ENCODE assay signal across 8 cellular contexts in the genomic region with DNA sequence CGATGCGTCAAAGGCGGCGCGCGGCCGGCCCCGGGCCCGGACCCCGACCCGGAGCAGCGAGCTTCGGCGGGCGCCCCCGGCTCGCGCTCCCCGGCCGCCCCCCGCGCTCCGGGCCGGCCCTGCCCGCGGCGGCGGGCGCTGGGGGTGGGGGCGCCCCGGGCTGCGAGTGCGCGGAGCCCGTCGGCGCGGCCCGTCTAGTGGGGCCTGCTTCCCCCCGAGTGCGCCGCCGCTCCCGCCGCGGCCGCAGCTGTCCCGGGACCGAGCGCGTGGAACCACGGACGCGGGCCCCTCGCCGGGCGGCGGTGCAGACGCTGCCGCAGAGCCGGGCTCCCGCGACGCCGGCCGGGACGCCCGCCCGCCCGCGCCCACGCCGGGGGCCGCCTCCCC. TPM values are rescaled to one million over a fixed set of nuclear protein-coding genes. Genes with fewer than 3 reads are reported as not detected.
DNase-seq lines count a peak whose midpoint lies in the region; ATAC-seq and TF ChIP-seq lines count a peak whose summit lies in the region.

No MANE protein-coding gene starts in this region.

- peaks cover 18% of the 10 kb centered on the region for H4K20me1 ChIP-seq in osteoblast (ENCODE audit: insufficient read depth, low read length)

- H3K79me2 ChIP-seq in osteoblast (ENCODE audit: insufficient read depth, low read length) = peaks cover 37% of the 10 kb centered on the region

- intact Hi-C loops in dorsolateral prefrontal cortex (cut with DNase I) = loop anchor here (1.0 to 10.0 kb wide), 5 partner anchors 61 to 137 kb away; no protein-coding TSS in a partner anchor

- H3K9me3 ChIP-seq in osteoblast (ENCODE audit: low read depth, low read length) = no peaks in the 10 kb centered on the region

- H3K27me3 ChIP-seq in dorsolateral prefrontal cortex = no peaks in the 10 kb centered on the region
- no peaks in the 10 kb centered on the region for H3K27me3 ChIP-seq in osteoblast (ENCODE audit: insufficient read depth, low read length)

- no peak overlapping the region for H2AFZ ChIP-seq in osteoblast (ENCODE audit: low read length)

- H3K4me2 ChIP-seq in osteoblast (ENCODE audit: insufficient read depth, low read length) = peak overlapping the region; percentile 82

- H3K27ac ChIP-seq in dorsolateral prefrontal cortex (peak overlapping the region in 9 of 59 donors; percentile 2 to 84 (median 62)), osteoblast (ENCODE audit: low read depth, low read length) (no peak overlapping the region)

- H3K36me3 ChIP-seq in osteoblast (ENCODE audit: insufficient read depth, low read length) = peaks cover 12% of the 10 kb centered on the region

- DNase-seq in dorsolateral prefrontal cortex (no peak), osteoblast (ENCODE audit: insufficient read length, low spot score, missing footprints) (no peak), NCI-H146 treated with DMSO at 0.1 percent for 48 hours (lab: John Stamatoyannopoulos, UW; ENCODE audit: unreplicated experiment) (no peak), SIG-M5 treated with dmso at 0.1 percent for 504 hours (lab: John Stamatoyannopoulos, UW; ENCODE audit: unreplicated experiment) (no peak)
- no peak for DNase-seq in stimulated activated CD4-positive, alpha-beta T cell treated with anti-CD3 and anti-CD28 coated beads, Interleukin-4, amount 100 ng/mL, for 4 hours
- no peak for DNase-seq in stimulated activated CD4-positive, alpha-beta T cell treated with anti-CD3 and anti-CD28 coated beads, Interleukin-2, amount 100 ng/mL, for 24 hours

- H3K4me3 ChIP-seq in dorsolateral prefrontal cortex (peak overlapping the region in 58 of 59 donors; percentile 43 to 79 (median 68)), osteoblast (ENCODE audit: insufficient read depth, low read length) (peak overlapping the region; percentile 76)

- H3K4me1 ChIP-seq in osteoblast (ENCODE audit: insufficient read depth, low read length) = peaks cover 33% of the 10 kb centered on the region

- ATAC-seq in GM19025 (IDR thresholded peaks at IDR 0.05; ENCODE audit: low read depth, unreplicated experiment) = peak; percentile 20
- ATAC-seq in HG03342 (IDR thresholded peaks at IDR 0.05; ENCODE audit: unreplicated experiment) = peak; percentile 20

- TF ChIP-seq CTCF in dorsolateral prefrontal cortex (IDR thresholded peaks at IDR 0.05 in 54 of 56, conservative IDR thresholded peaks at IDR 0.05 in 2 of 56; ENCODE audit: low read depth in 1 of 56, partially characterized antibody in 56 of 56) (no peak), osteoblast (IDR thresholded peaks at IDR 0.05; ENCODE audit: extremely low read depth, low read depth, low read length) (no peak)

RNA-seq across cellular contexts. Expression of a gene that starts 0.3 kb away (rescaled TPM):
- total RNA-seq in dorsolateral prefrontal cortex (10 to 100 TPM; 16.3 to 55.2 (median 33.9) TPM), osteoblast (27.4 and 29.3 TPM in 2 replicates)
